8 cellular contexts compared by ENCODE assay signal in the genomic region with DNA sequence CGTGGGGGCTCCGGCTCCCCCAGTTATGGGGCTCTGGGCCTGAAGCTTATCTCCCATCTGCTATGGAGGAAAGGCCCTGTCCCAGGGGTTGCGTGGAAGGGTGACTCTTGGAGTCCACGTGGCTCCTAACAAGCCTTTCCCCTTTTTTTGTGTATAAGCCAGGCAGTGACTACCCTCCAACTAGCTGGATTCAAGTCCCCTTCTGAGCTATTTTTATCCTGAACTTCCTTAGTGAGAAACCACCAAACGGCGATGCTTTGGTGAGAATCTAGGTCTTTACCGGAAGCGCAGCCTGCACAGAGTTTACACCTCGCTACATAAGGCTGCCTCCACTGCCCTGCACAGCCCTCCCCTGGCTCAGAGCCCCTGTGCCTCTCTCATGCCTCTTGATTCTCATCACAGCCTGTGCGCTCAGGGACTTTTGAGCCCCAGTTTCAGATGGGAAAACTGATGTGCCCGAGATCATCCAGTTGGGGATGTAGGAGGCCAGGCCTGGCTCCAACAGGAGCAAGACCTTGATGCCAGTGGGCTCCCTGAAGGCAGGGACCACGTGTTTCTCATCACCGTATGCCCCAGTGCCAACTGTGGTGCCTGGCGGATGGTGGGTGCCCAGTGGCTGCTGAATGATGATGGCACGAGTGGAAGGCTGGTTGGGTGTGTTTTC.
DNase-seq lines count a peak whose midpoint lies in the region; ATAC-seq, FAIRE-seq and TF ChIP-seq lines count a peak whose summit lies in the region.

No MANE protein-coding gene starts in this region.

- FAIRE-seq in pancreas (lab: Jason Lieb, UNC) = no peak

- no peaks in the 10 kb centered on the region for H3K27me3 Mint-ChIP-seq in activated naive CD8-positive, alpha-beta T cell treated with anti-CD3 and anti-CD28 coated beads for 36 hours

- TF ChIP-seq CTCF in BE2C (IDR thresholded peaks at IDR 0.05; ENCODE audit: low read depth, low read length) = no peak
- TF ChIP-seq CTCF in pancreas (IDR thresholded peaks at IDR 0.05) = no peak

- DNase-seq in BE2C (no peak), pancreas (no peak), left colon (no peak), GOT3 (lab: John Stamatoyannopoulos, UW) (no peak), dermis blood vessel endothelial cell (no peak)
- no peak for DNase-seq in activated naive CD8-positive, alpha-beta T cell treated with anti-CD3 and anti-CD28 coated beads for 36 hours

- H3K4me1 ChIP-seq in BE2C (peaks cover 66% of the 10 kb centered on the region), pancreas (peaks cover 0 to 31% (median 0%) of the 10 kb centered on the region in 3 donors)

- ATAC-seq in GM18870 (IDR thresholded peaks at IDR 0.05; ENCODE audit: unreplicated experiment) (peak; percentile 26), HG03342 (IDR thresholded peaks at IDR 0.05; ENCODE audit: unreplicated experiment) (peak; percentile 30), pancreas (peak in 1 of 4 donors; percentile 4), left colon (no peak)

- H3K27ac Mint-ChIP-seq in activated naive CD8-positive, alpha-beta T cell treated with anti-CD3 and anti-CD28 coated beads for 36 hours = peak overlapping the region; percentile 88

- no peaks in the 10 kb centered on the region for H3K27me3 ChIP-seq in BE2C
- H3K27me3 ChIP-seq in pancreas = no peaks in the 10 kb centered on the region

- H3K9me3 ChIP-seq in BE2C (no peaks in the 10 kb centered on the region), pancreas (no peaks in the 10 kb centered on the region)

- 88 to 90% methylated on average over 15 of the region's 15 CpGs for WGBS in pancreas, 2 donors

- H3K36me3 ChIP-seq in BE2C (peaks cover 17% of the 10 kb centered on the region), pancreas (no peaks in the 10 kb centered on the region)

- H3K9me3 Mint-ChIP-seq in activated naive CD8-positive, alpha-beta T cell treated with anti-CD3 and anti-CD28 coated beads for 36 hours = no peaks in the 10 kb centered on the region

- H3K4me3 ChIP-seq in BE2C (ENCODE audit: low read depth, low read length) = peak overlapping the region; percentile 84
- peak overlapping the region in 1 of 4 donors; percentile 42 for H3K4me3 ChIP-seq in pancreas

- H3K4me1 Mint-ChIP-seq in activated naive CD8-positive, alpha-beta T cell treated with anti-CD3 and anti-CD28 coated beads for 36 hours = peaks cover 63% of the 10 kb centered on the region

- intact Hi-C loops in pancreas (cut with DNase I) = no loop called here
- intact Hi-C loops in left colon (cut with DNase I, micrococcal nuclease) = no loop called here

- peaks cover 13% of the 10 kb centered on the region for H3K36me3 Mint-ChIP-seq in activated naive CD8-positive, alpha-beta T cell treated with anti-CD3 and anti-CD28 coated beads for 36 hours

- H3K4me3 Mint-ChIP-seq in activated naive CD8-positive, alpha-beta T cell treated with anti-CD3 and anti-CD28 coated beads for 36 hours = peak overlapping the region; percentile 87

- peak overlapping the region in 3 of 4 donors; percentile 68 to 81 (median 80) for H3K27ac ChIP-seq in pancreas
